10 cellular contexts compared by ENCODE assay signal in the genomic region with DNA sequence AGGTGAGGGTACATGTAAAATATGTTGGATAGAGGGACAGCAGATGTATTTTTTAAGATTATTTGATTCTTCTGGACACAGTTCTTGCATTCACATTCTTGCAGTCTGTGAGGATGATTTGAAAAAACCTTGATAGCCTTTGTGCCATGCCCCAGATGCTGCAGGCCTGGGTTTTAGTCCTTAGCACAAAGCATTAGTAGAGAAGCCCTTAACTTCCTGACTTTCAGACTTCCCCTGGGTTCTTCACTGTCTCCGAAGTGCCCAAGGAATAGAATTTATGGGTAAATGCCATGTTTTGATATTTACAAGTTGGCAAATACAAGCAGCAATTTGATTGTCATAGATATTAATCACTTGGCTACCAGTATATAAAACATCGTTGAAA.
DNase-seq lines count a peak whose midpoint lies in the region; ATAC-seq and TF ChIP-seq lines count a peak whose summit lies in the region.
"Had no signal": no experiment of that assay in that cellular context is flagged by ENCODE, and none has a peak within 500 bp of the region (broad histone marks: within the 10 kb centered on the region; RNA-seq: fewer than 3 reads in every experiment).

No MANE protein-coding gene starts in this region.

- peaks cover 53 to 95% (median 71%) of the 10 kb centered on the region in 4 donors for H3K4me1 Mint-ChIP-seq in CD4-positive, alpha-beta memory T cell
- peaks cover 62% of the 10 kb centered on the region for H3K4me1 Mint-ChIP-seq in dendritic cell treated with granulocyte-macrophage colony-stimulating factor and Interleukin-4, amounts not matched to agents 40 ng/mL and 50 ng/mL, for 4 days (ENCODE audit: low read depth)

- 0 out of 2 replicates have a peak overlapping the region, but pooled peaks have one; percentile 3 for H3K9ac ChIP-seq in PC-3 (ENCODE audit: low read length)

- peak overlapping the region; percentile 60 for H3K4me2 ChIP-seq in PC-3 (ENCODE audit: low read length)

- H3K9me3 ChIP-seq in CD4-positive, alpha-beta memory T cell (ENCODE audit: control insufficient read depth in 1 of 2, low read length in 2 of 2): no peaks in the 10 kb centered on the region
- H3K9me3 ChIP-seq in PC-3 (ENCODE audit: low read length): no peaks in the 10 kb centered on the region

- ATAC-seq in PC-3 (peak; percentile 55), omental fat pad (ENCODE audit: low FRiP score) (peak; percentile 4)

- no peaks in the 10 kb centered on the region for H3K9me2 ChIP-seq in PC-3 (replicated peaks; ENCODE audit: low read length)

- H3K27me3 Mint-ChIP-seq in CD4-positive, alpha-beta memory T cell: no peaks in the 10 kb centered on the region
- H3K27me3 Mint-ChIP-seq in dendritic cell treated with granulocyte-macrophage colony-stimulating factor and Interleukin-4, amounts not matched to agents 40 ng/mL and 50 ng/mL, for 4 days: no peaks in the 10 kb centered on the region
- H3K27me3 Mint-ChIP-seq: activated naive CD8-positive, alpha-beta T cell treated with anti-CD3 and anti-CD28 coated beads, Interleukin-2, amount 10 ng/mL, durations not matched to agents 7 days and 5 days had no signal

- H3K9me3 Mint-ChIP-seq in CD4-positive, alpha-beta memory T cell: no peaks in the 10 kb centered on the region
- H3K9me3 Mint-ChIP-seq in dendritic cell treated with granulocyte-macrophage colony-stimulating factor and Interleukin-4, amounts not matched to agents 40 ng/mL and 50 ng/mL, for 4 days: no peaks in the 10 kb centered on the region
- H3K9me3 Mint-ChIP-seq: activated naive CD8-positive, alpha-beta T cell treated with anti-CD3 and anti-CD28 coated beads, Interleukin-2, amount 10 ng/mL, durations not matched to agents 7 days and 5 days had no signal

- no peak overlapping the region for H3K4me3 ChIP-seq in CD4-positive, alpha-beta memory T cell (ENCODE audit: low read length in 2 of 2)
- peak overlapping the region; percentile 26; the same call in 1 of the 2 replicates for H3K4me3 ChIP-seq in PC-3 (ENCODE audit: low read length)

- peak overlapping the region in 6 of 8 donors; percentile 39 to 74 (median 58) for H3K4me3 Mint-ChIP-seq in CD4-positive, alpha-beta memory T cell
- peak overlapping the region; percentile 34 for H3K4me3 Mint-ChIP-seq in dendritic cell treated with granulocyte-macrophage colony-stimulating factor and Interleukin-4, amounts not matched to agents 40 ng/mL and 50 ng/mL, for 4 days
- H3K4me3 Mint-ChIP-seq: activated naive CD8-positive, alpha-beta T cell treated with anti-CD3 and anti-CD28 coated beads, Interleukin-2, amount 10 ng/mL, durations not matched to agents 7 days and 5 days had no signal

- H3K4me1 ChIP-seq in CD4-positive, alpha-beta memory T cell (ENCODE audit: insufficient read depth, low read length): peaks cover 61% of the 10 kb centered on the region
- peaks cover 41% of the 10 kb centered on the region for H3K4me1 ChIP-seq in PC-3 (ENCODE audit: insufficient read depth, low read length)

- POLR2A ChIA-PET in CD4-positive, alpha-beta memory T cell (lab: Charles Lee; ENCODE audit: partially characterized antibody): no interaction called here
- POLR2A ChIA-PET in PC-3 (lab: Charles Lee; ENCODE audit: unreplicated experiment): interaction anchor here (0.6 kb wide), 1 partner anchor 8 kb away, joined by 4 read pairs; no protein-coding TSS in a partner anchor

- H3K27ac Mint-ChIP-seq in CD4-positive, alpha-beta memory T cell: peak overlapping the region in 5 of 7 donors; percentile 46 to 81 (median 64)
- H3K27ac Mint-ChIP-seq in dendritic cell treated with granulocyte-macrophage colony-stimulating factor and Interleukin-4, amounts not matched to agents 40 ng/mL and 50 ng/mL, for 4 days: peak overlapping the region; percentile 85
- H3K27ac Mint-ChIP-seq: activated naive CD8-positive, alpha-beta T cell treated with anti-CD3 and anti-CD28 coated beads, Interleukin-2, amount 10 ng/mL, durations not matched to agents 7 days and 5 days had no signal

- H3K27me3 ChIP-seq in CD4-positive, alpha-beta memory T cell (ENCODE audit: insufficient read depth, low read length): no peaks in the 10 kb centered on the region
- no peaks in the 10 kb centered on the region for H3K27me3 ChIP-seq in PC-3 (ENCODE audit: low read length)

- no peaks in the 10 kb centered on the region for H3F3A ChIP-seq in PC-3 (ENCODE audit: low read length, unreplicated experiment)

- no peak for TF ChIP-seq CTCF in PC-3 (conservative IDR thresholded peaks at IDR 0.05; ENCODE audit: low read depth, low read length)
- no peak for TF ChIP-seq CTCF in omental fat pad (IDR thresholded peaks at IDR 0.05)

- intact Hi-C loops in CD4-positive, alpha-beta memory T cell (cut with micrococcal nuclease): no loop called here
- intact Hi-C loops in PC-3 (cut with micrococcal nuclease): loop anchor here (5.0 kb wide), 2 partner anchors 162 to 212 kb away; no protein-coding TSS in a partner anchor
- intact Hi-C loops in dendritic cell treated with granulocyte-macrophage colony-stimulating factor and Interleukin-4, amounts not matched to agents 40 ng/mL and 50 ng/mL, for 4 days (cut with micrococcal nuclease): loop anchor here (5.0 kb wide), 1 partner anchor 37 kb away; no protein-coding TSS in a partner anchor

- peaks cover 32% of the 10 kb centered on the region for H3K79me2 ChIP-seq in PC-3 (ENCODE audit: low read length)

- no peak overlapping the region for H2AFZ ChIP-seq in PC-3 (ENCODE audit: low read length)

- no peak overlapping the region for H3K27ac ChIP-seq in CD4-positive, alpha-beta memory T cell (ENCODE audit: low read depth, low read length)
- H3K27ac ChIP-seq in PC-3 (ENCODE audit: low read length): peak overlapping the region; percentile 90

- CTCF ChIA-PET in CD4-positive, alpha-beta memory T cell (lab: Charles Lee; ENCODE audit: partially characterized antibody): no interaction called here
- CTCF ChIA-PET in PC-3 (lab: Charles Lee): no interaction called here

- peaks cover 41 to 60% of the 10 kb centered on the region in 2 donors for H3K36me3 Mint-ChIP-seq in CD4-positive, alpha-beta memory T cell
- H3K36me3 Mint-ChIP-seq in dendritic cell treated with granulocyte-macrophage colony-stimulating factor and Interleukin-4, amounts not matched to agents 40 ng/mL and 50 ng/mL, for 4 days (ENCODE audit: low read depth): peaks cover 30% of the 10 kb centered on the region

- H4K20me1 ChIP-seq in PC-3 (ENCODE audit: low read length): no peaks in the 10 kb centered on the region

- no peak for DNase-seq in CD4-positive, alpha-beta memory T cell
- no peak for DNase-seq in PC-3
- DNase-seq in omental fat pad (ENCODE audit: low spot score): no peak
- DNase-seq in RKO (ENCODE audit: low spot score): no peak
- no peak for DNase-seq in anterior cingulate cortex (lab: John Stamatoyannopoulos, UW)
- DNase-seq in NCI-H2171 treated with DMSO at 0.1 percent for 48 hours (lab: John Stamatoyannopoulos, UW): no peak
- no peak for DNase-seq in activated CD8-positive, alpha-beta memory T cell treated with anti-CD3 and anti-CD28 coated beads, Interleukin-2, amount 50 U/mL, for 4 hours
- DNase-seq: activated naive CD8-positive, alpha-beta T cell treated with anti-CD3 and anti-CD28 coated beads, Interleukin-2, amount 10 ng/mL, durations not matched to agents 7 days and 5 days; NCI-H1092 had no signal

- BruUV-seq in PC-3 (replicated peaks; lab: Mats Ljungman, UMichigan): no TSS peak

- H3K36me3 ChIP-seq in CD4-positive, alpha-beta memory T cell (ENCODE audit: insufficient read depth, low read length): no peaks in the 10 kb centered on the region
- H3K36me3 ChIP-seq in PC-3 (ENCODE audit: low read depth, low read length): peaks cover 24% of the 10 kb centered on the region; the same call in 1 of the 2 replicates
